9 cellular contexts compared by ENCODE assay signal in the genomic region with DNA sequence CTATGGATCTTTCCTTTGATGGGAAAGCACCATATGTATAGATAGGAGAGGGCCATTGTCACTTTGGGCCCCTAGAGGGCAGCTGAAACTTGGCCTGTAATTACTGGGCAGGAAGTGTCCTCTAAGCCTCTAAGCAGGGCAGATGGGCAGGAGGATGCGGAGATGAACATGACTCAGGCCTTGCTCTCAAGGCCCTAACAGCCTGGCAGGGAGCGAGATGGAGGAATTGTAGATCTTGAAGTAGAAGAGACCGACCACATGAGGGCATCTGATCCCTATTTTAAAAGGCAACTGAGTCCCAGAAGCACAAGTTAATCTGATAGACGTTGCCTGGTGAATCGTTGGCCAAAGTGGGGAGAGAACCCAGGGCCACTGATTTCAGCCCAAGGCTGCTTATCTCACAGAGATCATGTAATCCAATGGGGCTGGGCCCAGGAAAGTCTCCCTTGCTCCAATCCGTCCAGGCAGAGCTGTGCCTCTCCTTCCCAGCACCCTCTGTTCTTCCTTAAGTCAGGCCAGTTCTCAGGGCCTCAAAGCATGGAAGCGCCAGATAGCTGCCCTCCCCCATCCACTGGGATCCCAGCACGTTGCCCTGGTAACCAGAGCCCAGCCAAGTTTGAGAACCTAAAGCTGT. TPM values are rescaled to one million over a fixed set of nuclear protein-coding genes. Genes with fewer than 3 reads are reported as not detected.
DNase-seq lines count a peak whose midpoint lies in the region; ATAC-seq and TF ChIP-seq lines count a peak whose summit lies in the region.
"Had no signal": no experiment of that assay in that cellular context is flagged by ENCODE, and none has a peak within 500 bp of the region (broad histone marks: within the 10 kb centered on the region; RNA-seq: fewer than 3 reads in every experiment).

No MANE protein-coding gene starts in this region.

- H3K4me1 ChIP-seq in RWPE2 (ENCODE audit: insufficient read depth, poor library complexity, severe bottlenecking) (no peaks in the 10 kb centered on the region), body of pancreas (no peaks in the 10 kb centered on the region)

- no peak overlapping the region for H3K27ac ChIP-seq in RWPE2 (ENCODE audit: poor library complexity, severe bottlenecking)
- no peak overlapping the region for H3K27ac ChIP-seq in body of pancreas

- TF ChIP-seq CTCF in HFFc6 (IDR thresholded peaks at IDR 0.05) (peak; percentile 78), RWPE2 (IDR thresholded peaks at IDR 0.05; ENCODE audit: poor library complexity, severe bottlenecking) (peak; percentile 65), body of pancreas (IDR thresholded peaks at IDR 0.05) (peak in 6 of 7 experiments; percentile 6 to 41 (median 28))

- no peaks in the 10 kb centered on the region for H3K27me3 ChIP-seq in RWPE2 (ENCODE audit: insufficient read depth, poor library complexity, severe bottlenecking)
- H3K27me3 ChIP-seq in body of pancreas = no peaks in the 10 kb centered on the region
- H3K27me3 ChIP-seq: BLaER1 treated with 17β-estradiol and CSF1 and Interleukin-3, amounts not matched to agents 10 nM and 100 nM had no signal

- intact Hi-C loops in body of pancreas (cut with DNase I) = no loop called here

- peak; percentile 80 for ATAC-seq in RWPE2 (ENCODE audit: low read depth)
- peak; percentile 47 for ATAC-seq in body of pancreas
- no peak for ATAC-seq in HG02642 (IDR thresholded peaks at IDR 0.05; ENCODE audit: poor library complexity, unreplicated experiment)

- no peak for TF ChIP-seq POLR2A in body of pancreas (IDR thresholded peaks at IDR 0.05)

- no peaks in the 10 kb centered on the region for H3K36me3 Mint-ChIP-seq in HFFc6 (ENCODE audit: low read depth)

- peaks cover 14% of the 10 kb centered on the region for H3K27me3 Mint-ChIP-seq in HFFc6 (ENCODE audit: insufficient read depth)

- H3K9me3 Mint-ChIP-seq in HFFc6 = no peaks in the 10 kb centered on the region

- H3K4me3 Mint-ChIP-seq in HFFc6 = no peak overlapping the region

- H3K9me3 ChIP-seq in RWPE2 (ENCODE audit: severe bottlenecking) = no peaks in the 10 kb centered on the region
- H3K9me3 ChIP-seq in body of pancreas = no peaks in the 10 kb centered on the region
- H3K9me3 ChIP-seq: BLaER1 treated with 17β-estradiol and CSF1 and Interleukin-3, amounts not matched to agents 10 nM and 100 nM had no signal

- peaks cover 10% of the 10 kb centered on the region for H3K4me1 Mint-ChIP-seq in HFFc6 (ENCODE audit: low read depth)

- 45 to 52% methylated on average over 8 of the region's 8 CpGs for WGBS in body of pancreas, 2 donors

- H3K4me3 ChIP-seq in RWPE2 (ENCODE audit: severe bottlenecking) = no peak overlapping the region
- H3K4me3 ChIP-seq in body of pancreas = no peak overlapping the region
- H3K4me3 ChIP-seq: BLaER1 treated with 17β-estradiol and CSF1 and Interleukin-3, amounts not matched to agents 10 nM and 100 nM had no signal

- H3K36me3 ChIP-seq in RWPE2 (ENCODE audit: low read depth) = no peaks in the 10 kb centered on the region
- no peaks in the 10 kb centered on the region for H3K36me3 ChIP-seq in body of pancreas (replicated peaks in 1 of 2; ENCODE audit: insufficient read depth in 1 of 2, low read depth in 2 of 2)
- H3K36me3 ChIP-seq: BLaER1 treated with 17β-estradiol and CSF1 and Interleukin-3, amounts not matched to agents 10 nM and 100 nM had no signal

- H3K27ac Mint-ChIP-seq in HFFc6 = peak overlapping the region; percentile 74

- DNase-seq in DMS153 (lab: John Stamatoyannopoulos, UW) (peak; percentile 38), DMS153 treated with DMSO at 0.1 percent for 48 hours (lab: John Stamatoyannopoulos, UW; ENCODE audit: unreplicated experiment) (no peak), HFFc6 (peak; percentile 94), RWPE2 (ENCODE audit: low spot score) (no peak), body of pancreas (peak in 3 of 4 donors; percentile 32 to 53 (median 43)), islet precursor cell (peak; percentile 89), stromal cell of bone marrow (ENCODE audit: low read depth) (peak; percentile 72)

RNA-seq across cellular contexts. Expression of a gene that starts 2.5 kb away (rescaled TPM):
- total RNA-seq in HFFc6 (2021; fragmentation: NEBNext Ultra II Directional; extraction: Animal tissue kit (Norgen Biotek cat#: 25700)) = under 1 TPM in 2 of 6 experiments, not detected in 4; 0.05 to 0.17 TPM
- total RNA-seq in body of pancreas = under 1 TPM in 1 of 2 donors, not detected in 1; 0.52 TPM

RNA-seq across cellular contexts. Expression of a gene that starts 19.8 kb away (rescaled TPM):
- total RNA-seq in HFFc6 (2021; fragmentation: NEBNext Ultra II Directional; extraction: Animal tissue kit (Norgen Biotek cat#: 25700)) = 10 to 100 TPM; 15.6 to 29.4 (median 26.3) TPM
- not detected for total RNA-seq in body of pancreas

RNA-seq across cellular contexts. Expression of a gene that starts 31.9 kb away (rescaled TPM):
- total RNA-seq in HFFc6 (2021; fragmentation: NEBNext Ultra II Directional; extraction: Animal tissue kit (Norgen Biotek cat#: 25700)) = not detected
- total RNA-seq in body of pancreas = 10 to 100 TPM in 1 of 2 donors, 1 to 10 TPM in 1; 5.2 to 11.2 TPM

RNA-seq across cellular contexts. Expression of a gene that starts 40.1 kb away (rescaled TPM):
- total RNA-seq in HFFc6 (2021; fragmentation: NEBNext Ultra II Directional; extraction: Animal tissue kit (Norgen Biotek cat#: 25700)) = under 1 TPM; 0.05 to 0.32 (median 0.25) TPM
- not detected for total RNA-seq in body of pancreas

Comparison
In these comparisons a context has a peak if more than half of its experiments do, and no peak if none do; other contexts are left out.
1. DNase-seq: peak in DMS153 (single experiment), HFFc6 (single experiment), body of pancreas (3 of 4), islet precursor cell (single experiment) and stromal cell of bone marrow (single experiment); none in DMS153 treated with DMSO at 0.1 percent for 48 hours (single experiment) and RWPE2 (single experiment).
2. CTCF ChIP-seq: peak in every context shown above with its lines; median percentile 78 in HFFc6; 65 in RWPE2; 28 in body of pancreas.
3. RNA of a gene that starts 19.8 kb away (total RNA-seq): 15.6 to 29.4 TPM in HFFc6; not detected in body of pancreas; every median in the first group is over 10 times any median in the second.